ENCODE assay signal across 8 cellular contexts in genomic region chr4:6019316-6020263, GRCh38. TPM values are rescaled to one million over a fixed set of nuclear protein-coding genes. Genes with fewer than 3 reads are reported as not detected.
DNase-seq lines count a peak whose midpoint lies in the region; ATAC-seq and TF ChIP-seq lines count a peak whose summit lies in the region.

No MANE protein-coding gene starts in this region.

- DNase-seq in NCI-H187 (lab: John Stamatoyannopoulos, UW) (peak; percentile 42 to 63), NCI-H187 treated with DMSO at 0.1 percent for 48 hours (lab: John Stamatoyannopoulos, UW) (no peak), NCI-H2171 (lab: John Stamatoyannopoulos, UW) (peak; percentile 19), left kidney (ENCODE audit: low read depth, low spot score) (peak; percentile 81), type B pancreatic cell (ENCODE audit: extremely low spot score, unreplicated experiment) (no peak)

- ATAC-seq in GM18517 (IDR thresholded peaks at IDR 0.05; ENCODE audit: unreplicated experiment): no peak

- TF ChIP-seq CTCF in GM12873 (IDR thresholded peaks at IDR 0.05; ENCODE audit: insufficient read depth, low read depth, low read length, missing control alignments) (peak; percentile 78), brain (conservative IDR thresholded peaks at IDR 0.05) (peak; percentile 80 to 89), type B pancreatic cell (conservative IDR thresholded peaks at IDR 0.05) (peak; percentile 94)

- H3K4me3 Mint-ChIP-seq in brain (no peak overlapping the region), type B pancreatic cell (no peak overlapping the region)

- H3K9me3 Mint-ChIP-seq in brain: no peaks in the 10 kb centered on the region
- H3K9me3 Mint-ChIP-seq in type B pancreatic cell: no peaks in the 10 kb centered on the region

- H3K27me3 Mint-ChIP-seq in brain (peaks cover 9% of the 10 kb centered on the region), type B pancreatic cell (peaks cover 28% of the 10 kb centered on the region)

- H3K4me1 Mint-ChIP-seq in brain: peaks cover 23% of the 10 kb centered on the region
- peaks cover 5% of the 10 kb centered on the region for H3K4me1 Mint-ChIP-seq in type B pancreatic cell (ENCODE audit: unreplicated experiment)

- no peaks in the 10 kb centered on the region for H3K36me3 Mint-ChIP-seq in brain
- no peaks in the 10 kb centered on the region for H3K36me3 Mint-ChIP-seq in type B pancreatic cell

- H3K27ac Mint-ChIP-seq in brain (peak overlapping the region in 2 of 5 experiments; percentile 66 to 79), type B pancreatic cell (no peak overlapping the region)

RNA-seq across cellular contexts. Expression of gene C4orf50, which starts 1.4 kb away (rescaled TPM):
- polyA plus RNA-seq in brain (ENCODE audit: insufficient read depth, low read depth, low replicate concordance): 1.0 TPM
- total RNA-seq in type B pancreatic cell (ENCODE audit: low replicate concordance): 0.19 and 0.52 TPM in 2 replicates

Comparison
In these comparisons a context has a peak if more than half of its experiments do, and no peak if none do; other contexts are left out.
1. DNase-seq: peak in NCI-H187 (2 of 2), NCI-H2171 (single experiment) and left kidney (single experiment); none in NCI-H187 treated with DMSO at 0.1 percent for 48 hours (single experiment) and type B pancreatic cell (single experiment).
2. Peak in every context shown above with its lines, with median percentiles within 50 percentile points of each other: CTCF ChIP-seq.